ENCODE assay signal across 23 cellular contexts in the genomic region with DNA sequence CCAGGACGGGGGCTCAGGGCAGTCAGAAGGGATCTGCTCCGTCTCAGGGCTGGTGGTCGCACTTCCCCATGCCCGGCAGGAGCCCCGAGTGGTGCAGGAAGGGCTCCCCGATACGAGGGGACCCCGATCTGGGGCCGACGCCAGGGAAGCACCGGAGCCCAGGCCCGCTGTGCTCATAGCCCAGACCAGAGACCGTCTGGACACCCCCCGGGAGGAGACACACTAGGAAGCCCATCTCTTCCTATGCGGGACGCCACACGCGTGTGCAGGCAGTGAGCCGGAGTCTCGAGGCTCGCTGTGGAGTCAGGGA. TPM values are rescaled to one million over a fixed set of nuclear protein-coding genes. Genes with fewer than 3 reads are reported as not detected.
"Had no signal": no experiment of that assay in that cellular context is flagged by ENCODE, and none has a peak within 500 bp of the region (broad histone marks: within the 10 kb centered on the region; RNA-seq: fewer than 3 reads in every experiment).

No MANE protein-coding gene starts in this region.

- H3K27ac ChIP-seq: HL-60, KMS-11 had no signal

- H3K27me3 Mint-ChIP-seq: IgD-negative memory B cell had no signal

- H3K4me3 ChIP-seq: K562 had no signal

- H3K27ac Mint-ChIP-seq: IgD-negative memory B cell had no signal

- H3K9me3 ChIP-seq: SK-N-SH had no signal

- H3K9ac ChIP-seq: KMS-11, SK-N-SH had no signal

- H3K4me3 Mint-ChIP-seq: IgD-negative memory B cell had no signal

- ATAC-seq: K562 had no signal

- H3K4me1 Mint-ChIP-seq: IgD-negative memory B cell had no signal

- H3K9me3 Mint-ChIP-seq: IgD-negative memory B cell had no signal

- FAIRE-seq: HTR-8/SVneo, K562, RCC 7860 had no signal

- DNase-seq: Kasumi-1, MM.1S, NCI-H1092 treated with DMSO at 0.1 percent for 48 hours, NCI-H1436, NCI-H187, NCI-H2029, NCI-H2081 treated with DMSO at 0.1 percent for 48 hours, NCI-H2171, NCI-H226, NCI-H446, NCI-H510A, NCI-H524 treated with DMSO at 0.1 percent for 48 hours, NCI-H69, NCI-H774, RPMI8226, SHP77, SK-N-SH had no signal

RNA-seq across cellular contexts. Expression of a gene that starts 39.7 kb away (rescaled TPM):
- polyA plus RNA-seq: IgD-negative memory B cell had no signal
